Comparison of ENCODE assay signal across 8 cellular contexts in the genomic region with DNA sequence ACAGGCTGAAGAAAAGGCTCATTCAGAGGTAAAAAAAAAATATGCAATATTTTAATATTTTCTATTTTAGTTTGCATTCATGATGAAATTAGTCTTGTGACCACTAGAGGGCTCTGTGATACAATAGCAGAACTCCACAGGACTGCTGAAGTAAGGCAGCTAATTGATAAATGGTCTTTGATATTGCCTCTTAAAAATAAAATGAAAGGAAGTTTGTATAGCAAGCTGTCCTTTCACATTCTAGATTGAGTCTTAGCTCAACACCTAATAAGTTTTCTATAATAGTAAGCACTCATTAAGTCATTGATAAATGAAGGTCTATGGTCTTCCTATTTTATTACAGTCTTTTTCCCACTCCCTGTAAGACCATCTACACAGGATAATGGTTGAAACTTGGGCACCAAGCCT.
DNase-seq lines count a peak whose midpoint lies in the region; ATAC-seq and TF ChIP-seq lines count a peak whose summit lies in the region.

No MANE protein-coding gene starts in this region.

- H3K79me2 ChIP-seq in SU-DHL-6 (ENCODE audit: insufficient read depth, low read length) (no peaks in the 10 kb centered on the region), hepatocyte (no peaks in the 10 kb centered on the region)

- peak; percentile 64 for TF ChIP-seq CTCF in SU-DHL-6 (IDR thresholded peaks at IDR 0.05; ENCODE audit: insufficient read depth, low read length, poor library complexity, severe bottlenecking)
- peak; percentile 87 for TF ChIP-seq CTCF in hepatocyte (IDR thresholded peaks at IDR 0.05; ENCODE audit: poor library complexity)
- TF ChIP-seq CTCF in transverse colon (IDR thresholded peaks at IDR 0.05): peak; percentile 37 to 81 (median 71)

- DNase-seq in DMS153 treated with DMSO at 0.1 percent for 48 hours (lab: John Stamatoyannopoulos, UW; ENCODE audit: unreplicated experiment): peak; percentile 48
- DNase-seq in M059J (ENCODE audit: low read depth): peak; percentile 29
- DNase-seq in hepatocyte (ENCODE audit: low spot score): peak; percentile 52
- no peak for DNase-seq in transverse colon
- DNase-seq in T1000 (lab: John Stamatoyannopoulos, UW): no peak

- no peak overlapping the region for H3K9ac ChIP-seq in SU-DHL-6 (ENCODE audit: low read length)

- no peaks in the 10 kb centered on the region for H4K20me1 ChIP-seq in SU-DHL-6 (ENCODE audit: low read depth, low read length)
- H4K20me1 ChIP-seq in hepatocyte (ENCODE audit: insufficient read depth, poor library complexity, severe bottlenecking): no peaks in the 10 kb centered on the region

- no peaks in the 10 kb centered on the region for H3K9me2 ChIP-seq in SU-DHL-6 (replicated peaks; ENCODE audit: insufficient read depth, low read length)
- H3K9me2 ChIP-seq in hepatocyte (replicated peaks; ENCODE audit: insufficient read depth): no peaks in the 10 kb centered on the region

- H3K4me2 ChIP-seq in SU-DHL-6 (ENCODE audit: low read depth, low read length, poor library complexity, severe bottlenecking) (no peak overlapping the region), hepatocyte (no peak overlapping the region)

- no peak overlapping the region for H3K4me3 ChIP-seq in SU-DHL-6 (ENCODE audit: insufficient read depth, low read length, poor library complexity, severe bottlenecking)
- H3K4me3 ChIP-seq in hepatocyte: no peak overlapping the region
- H3K4me3 ChIP-seq in transverse colon: no peak overlapping the region

- H3K36me3 ChIP-seq in SU-DHL-6 (ENCODE audit: low read length): no peaks in the 10 kb centered on the region
- no peaks in the 10 kb centered on the region for H3K36me3 ChIP-seq in hepatocyte (replicated peaks; ENCODE audit: insufficient read depth, low read depth)
- no peaks in the 10 kb centered on the region for H3K36me3 ChIP-seq in transverse colon

- no peaks in the 10 kb centered on the region for H3F3A ChIP-seq in SU-DHL-6 (ENCODE audit: insufficient read depth)

- no peaks in the 10 kb centered on the region for H3K4me1 ChIP-seq in hepatocyte (ENCODE audit: insufficient read depth)
- no peaks in the 10 kb centered on the region for H3K4me1 ChIP-seq in transverse colon

- ATAC-seq in GM21526 (IDR thresholded peaks at IDR 0.05; ENCODE audit: low FRiP score, unreplicated experiment) (peak; percentile 76), GM19452 (IDR thresholded peaks at IDR 0.05; ENCODE audit: unreplicated experiment) (no peak)

- no peak for TF ChIP-seq EP300 in transverse colon (IDR thresholded peaks at IDR 0.05; ENCODE audit: low read depth)

- intact Hi-C loops in transverse colon (cut with DNase I; ENCODE audit: low total_unique reads): no loop called here

- in situ Hi-C loops in transverse colon (cut with MboI; ENCODE audit: low pct_ligation_motif_present in 1 of 4, low pct_unique_long_range_greater_than_20kb in 1 of 4, low sequenced_read_pairs in 3 of 4): no loop called here

- TF ChIP-seq POLR2A in transverse colon (IDR thresholded peaks at IDR 0.05): no peak

- H3K27me3 ChIP-seq in SU-DHL-6 (ENCODE audit: low read length) (no peaks in the 10 kb centered on the region; the same call in 1 of the 2 replicates), hepatocyte (no peaks in the 10 kb centered on the region), transverse colon (no peaks in the 10 kb centered on the region)

- H3K27ac ChIP-seq in SU-DHL-6 (ENCODE audit: low read depth, low read length) (no peak overlapping the region), hepatocyte (no peak overlapping the region), transverse colon (no peak overlapping the region)

- H3K9me3 ChIP-seq in SU-DHL-6 (ENCODE audit: insufficient read depth, low read length) (no peaks in the 10 kb centered on the region), hepatocyte (ENCODE audit: low read depth) (no peaks in the 10 kb centered on the region), transverse colon (no peaks in the 10 kb centered on the region)

- H2AFZ ChIP-seq in SU-DHL-6 (ENCODE audit: low read depth, low read length, severe bottlenecking) (no peak overlapping the region), hepatocyte (no peak overlapping the region)

Comparison
In these comparisons a context has a peak if more than half of its experiments do, and no peak if none do; other contexts are left out.
1. DNase-seq: peak in DMS153 treated with DMSO at 0.1 percent for 48 hours (single experiment), M059J (single experiment) and hepatocyte (single experiment); none in transverse colon (single experiment) and T1000 (single experiment).
2. Peak in every context shown above with its lines, with median percentiles within 50 percentile points of each other: CTCF ChIP-seq.